1 cellular context compared by ENCODE assay signal in the genomic region with DNA sequence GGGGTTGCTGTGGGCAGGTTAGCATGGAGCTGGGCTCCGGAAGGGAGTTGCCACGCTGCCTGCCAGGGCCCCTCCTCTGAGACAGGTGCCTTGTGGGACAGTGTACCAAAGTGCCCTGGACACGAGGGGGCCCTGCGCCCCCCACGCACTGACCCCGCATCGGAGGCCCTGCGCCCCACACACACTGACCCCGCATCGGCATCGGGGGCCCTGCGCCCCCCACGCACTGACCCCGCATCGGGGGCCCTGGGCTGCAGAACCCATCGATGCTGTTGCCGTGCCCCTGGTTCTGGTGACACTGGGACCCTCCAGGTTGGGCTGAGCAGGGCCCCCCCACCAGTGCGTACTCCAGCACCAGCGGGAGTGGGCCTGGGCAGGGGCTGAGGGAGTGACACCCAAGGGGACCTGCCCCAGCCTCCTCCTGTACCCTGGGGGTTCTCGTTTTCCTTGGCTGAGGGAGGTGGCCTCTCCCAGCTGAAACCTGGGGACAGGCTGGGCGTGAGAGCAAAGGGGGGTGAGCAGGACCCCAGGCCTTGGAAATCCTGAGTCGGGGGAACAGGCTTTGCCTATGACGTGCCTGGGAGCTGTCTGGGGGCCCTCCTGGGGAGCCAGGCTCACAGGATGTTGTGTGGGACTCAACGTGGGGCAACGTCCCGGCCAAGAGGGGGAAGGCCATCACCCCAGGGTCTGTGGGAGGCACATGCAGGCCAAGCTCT.
TF ChIP-seq lines count a peak whose summit lies in the region.

No MANE protein-coding gene starts in this region.

TF ChIP-seq in WTC11, 78 proteins besides CTCF, POLR2A, EP300 and RAD21:
- TF ChIP-seq, protein P1, sequence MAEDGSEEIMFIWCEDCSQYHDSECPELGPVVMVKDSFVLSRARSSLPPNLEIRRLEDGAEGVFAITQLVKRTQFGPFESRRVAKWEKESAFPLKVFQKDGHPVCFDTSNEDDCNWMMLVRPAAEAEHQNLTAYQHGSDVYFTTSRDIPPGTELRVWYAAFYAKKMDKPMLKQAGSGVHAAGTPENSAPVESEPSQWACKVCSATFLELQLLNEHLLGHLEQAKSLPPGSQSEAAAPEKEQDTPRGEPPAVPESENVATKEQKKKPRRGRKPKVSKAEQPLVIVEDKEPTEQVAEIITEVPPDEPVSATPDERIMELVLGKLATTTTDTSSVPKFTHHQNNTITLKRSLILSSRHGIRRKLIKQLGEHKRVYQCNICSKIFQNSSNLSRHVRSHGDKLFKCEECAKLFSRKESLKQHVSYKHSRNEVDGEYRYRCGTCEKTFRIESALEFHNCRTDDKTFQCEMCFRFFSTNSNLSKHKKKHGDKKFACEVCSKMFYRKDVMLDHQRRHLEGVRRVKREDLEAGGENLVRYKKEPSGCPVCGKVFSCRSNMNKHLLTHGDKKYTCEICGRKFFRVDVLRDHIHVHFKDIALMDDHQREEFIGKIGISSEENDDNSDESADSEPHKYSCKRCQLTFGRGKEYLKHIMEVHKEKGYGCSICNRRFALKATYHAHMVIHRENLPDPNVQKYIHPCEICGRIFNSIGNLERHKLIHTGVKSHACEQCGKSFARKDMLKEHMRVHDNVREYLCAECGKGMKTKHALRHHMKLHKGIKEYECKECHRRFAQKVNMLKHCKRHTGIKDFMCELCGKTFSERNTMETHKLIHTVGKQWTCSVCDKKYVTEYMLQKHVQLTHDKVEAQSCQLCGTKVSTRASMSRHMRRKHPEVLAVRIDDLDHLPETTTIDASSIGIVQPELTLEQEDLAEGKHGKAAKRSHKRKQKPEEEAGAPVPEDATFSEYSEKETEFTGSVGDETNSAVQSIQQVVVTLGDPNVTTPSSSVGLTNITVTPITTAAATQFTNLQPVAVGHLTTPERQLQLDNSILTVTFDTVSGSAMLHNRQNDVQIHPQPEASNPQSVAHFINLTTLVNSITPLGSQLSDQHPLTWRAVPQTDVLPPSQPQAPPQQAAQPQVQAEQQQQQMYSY (CRISPR knock-in tag; IDR thresholded peaks at IDR 0.05): peak; percentile 47; the same call in 1 of the 2 replicates
- TF ChIP-seq, protein P2, sequence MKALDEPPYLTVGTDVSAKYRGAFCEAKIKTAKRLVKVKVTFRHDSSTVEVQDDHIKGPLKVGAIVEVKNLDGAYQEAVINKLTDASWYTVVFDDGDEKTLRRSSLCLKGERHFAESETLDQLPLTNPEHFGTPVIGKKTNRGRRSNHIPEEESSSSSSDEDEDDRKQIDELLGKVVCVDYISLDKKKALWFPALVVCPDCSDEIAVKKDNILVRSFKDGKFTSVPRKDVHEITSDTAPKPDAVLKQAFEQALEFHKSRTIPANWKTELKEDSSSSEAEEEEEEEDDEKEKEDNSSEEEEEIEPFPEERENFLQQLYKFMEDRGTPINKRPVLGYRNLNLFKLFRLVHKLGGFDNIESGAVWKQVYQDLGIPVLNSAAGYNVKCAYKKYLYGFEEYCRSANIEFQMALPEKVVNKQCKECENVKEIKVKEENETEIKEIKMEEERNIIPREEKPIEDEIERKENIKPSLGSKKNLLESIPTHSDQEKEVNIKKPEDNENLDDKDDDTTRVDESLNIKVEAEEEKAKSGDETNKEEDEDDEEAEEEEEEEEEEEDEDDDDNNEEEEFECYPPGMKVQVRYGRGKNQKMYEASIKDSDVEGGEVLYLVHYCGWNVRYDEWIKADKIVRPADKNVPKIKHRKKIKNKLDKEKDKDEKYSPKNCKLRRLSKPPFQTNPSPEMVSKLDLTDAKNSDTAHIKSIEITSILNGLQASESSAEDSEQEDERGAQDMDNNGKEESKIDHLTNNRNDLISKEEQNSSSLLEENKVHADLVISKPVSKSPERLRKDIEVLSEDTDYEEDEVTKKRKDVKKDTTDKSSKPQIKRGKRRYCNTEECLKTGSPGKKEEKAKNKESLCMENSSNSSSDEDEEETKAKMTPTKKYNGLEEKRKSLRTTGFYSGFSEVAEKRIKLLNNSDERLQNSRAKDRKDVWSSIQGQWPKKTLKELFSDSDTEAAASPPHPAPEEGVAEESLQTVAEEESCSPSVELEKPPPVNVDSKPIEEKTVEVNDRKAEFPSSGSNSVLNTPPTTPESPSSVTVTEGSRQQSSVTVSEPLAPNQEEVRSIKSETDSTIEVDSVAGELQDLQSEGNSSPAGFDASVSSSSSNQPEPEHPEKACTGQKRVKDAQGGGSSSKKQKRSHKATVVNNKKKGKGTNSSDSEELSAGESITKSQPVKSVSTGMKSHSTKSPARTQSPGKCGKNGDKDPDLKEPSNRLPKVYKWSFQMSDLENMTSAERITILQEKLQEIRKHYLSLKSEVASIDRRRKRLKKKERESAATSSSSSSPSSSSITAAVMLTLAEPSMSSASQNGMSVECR (CRISPR knock-in tag; IDR thresholded peaks at IDR 0.05; ENCODE audit: borderline replicate concordance): no peak
